Comparison of ENCODE assay signal across 17 cellular contexts in the genomic region with DNA sequence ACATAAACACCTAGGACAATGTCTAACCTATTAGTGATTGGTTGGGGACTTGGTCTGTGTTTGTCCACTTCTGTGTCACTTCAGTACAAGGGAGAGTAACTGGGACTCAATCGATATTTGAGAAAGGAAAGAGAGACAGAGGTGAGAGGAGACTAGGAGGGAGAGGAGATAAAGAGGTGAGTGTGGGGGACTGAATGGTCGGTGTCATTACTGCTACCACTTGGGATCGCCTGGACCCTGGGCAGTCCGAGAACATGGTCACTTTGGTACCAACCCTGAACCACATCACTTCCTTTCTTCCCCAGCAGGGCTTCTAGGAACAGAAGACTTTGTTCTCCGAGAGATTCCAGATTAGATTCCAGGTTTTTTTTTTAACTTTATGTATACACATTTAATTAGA.
A peak's percentile ranks its signal among the peaks of the same experiment; 100 is the strongest.
DNase-seq lines count a peak whose midpoint lies in the region; ATAC-seq and TF ChIP-seq lines count a peak whose summit lies in the region.
"Had no signal": no experiment of that assay in that cellular context is flagged by ENCODE, and none has a peak within 500 bp of the region (broad histone marks: within the 10 kb centered on the region; RNA-seq: fewer than 3 reads in every experiment).

No MANE protein-coding gene starts in this region.

- H3K4me3 ChIP-seq in BLaER1 (no peak overlapping the region), lung (no peak overlapping the region), H7 (ENCODE audit: insufficient read depth, low read depth, low read length) (no peak overlapping the region)
- H3K4me3 ChIP-seq: GM12878, GM23338, K562 had no signal

- H3K36me3 Mint-ChIP-seq in HFFc6 (ENCODE audit: low read depth): no peaks in the 10 kb centered on the region
- H3K36me3 Mint-ChIP-seq: CD14-positive monocyte; CD4-positive, alpha-beta memory T cell had no signal

- no peak overlapping the region for H3K27ac ChIP-seq in BLaER1
- peak overlapping the region; percentile 30 for H3K27ac ChIP-seq in cingulate gyrus (ENCODE audit: low read depth, low read length)
- no peak overlapping the region for H3K27ac ChIP-seq in lung (ENCODE audit: low read depth in 1 of 2, low read length in 1 of 2)

- no peaks in the 10 kb centered on the region for H3K27me3 ChIP-seq in BLaER1
- no peaks in the 10 kb centered on the region for H3K27me3 ChIP-seq in lung (ENCODE audit: control insufficient read depth, insufficient read depth)
- H3K27me3 ChIP-seq in H7 (ENCODE audit: control insufficient read depth, insufficient read depth, low read length): no peaks in the 10 kb centered on the region
- H3K27me3 ChIP-seq: BE2C had no signal

- H3K4me3 Mint-ChIP-seq in HFFc6: no peak overlapping the region
- H3K4me3 Mint-ChIP-seq: CD14-positive monocyte, GM23338 had no signal

- peaks cover 65% of the 10 kb centered on the region for H3K4me1 ChIP-seq in BLaER1
- H3K4me1 ChIP-seq in lung (ENCODE audit: control insufficient read depth in 2 of 2, insufficient read depth in 2 of 2, low read length in 2 of 2): no peaks in the 10 kb centered on the region
- H3K4me1 ChIP-seq: BE2C had no signal

- no peaks in the 10 kb centered on the region for H3K36me3 ChIP-seq in BLaER1
- no peaks in the 10 kb centered on the region for H3K36me3 ChIP-seq in lung (ENCODE audit: control insufficient read depth in 2 of 2, insufficient read depth in 2 of 2, low read length in 2 of 2)
- H3K36me3 ChIP-seq in H7 (replicated peaks; ENCODE audit: control insufficient read depth, insufficient read depth, low read length): no peaks in the 10 kb centered on the region
- H3K36me3 ChIP-seq: BE2C had no signal

- in situ Hi-C loops in G401 (cut with HindIII; ENCODE audit: low sequenced_read_pairs): no loop called here

- WGBS in lung, 2 donors: 85 to 92% methylated on average over 5 of the region's 5 CpGs

- no peaks in the 10 kb centered on the region for H4K20me1 ChIP-seq in BLaER1

- no peak overlapping the region for H3K9ac ChIP-seq in BLaER1

- H3K9me3 Mint-ChIP-seq in HFFc6: peaks cover 4% of the 10 kb centered on the region
- H3K9me3 Mint-ChIP-seq: CD4-positive, alpha-beta memory T cell had no signal

- peaks cover 12% of the 10 kb centered on the region for H3K9me3 ChIP-seq in BLaER1
- H3K9me3 ChIP-seq in lung (ENCODE audit: control insufficient read depth in 2 of 2, insufficient read depth in 1 of 2, low read length in 1 of 2): peaks cover 0 to 2% of the 10 kb centered on the region in 2 donors
- H3K9me3 ChIP-seq: BE2C had no signal

- peaks cover 21% of the 10 kb centered on the region for H3K4me1 Mint-ChIP-seq in HFFc6 (ENCODE audit: low read depth)

- no peaks in the 10 kb centered on the region for H3K27me3 Mint-ChIP-seq in HFFc6 (ENCODE audit: insufficient read depth)

- TF ChIP-seq CTCF in HFFc6 (IDR thresholded peaks at IDR 0.05): 0 out of 2 replicates have a peak, but pooled peaks have one; percentile 20
- no peak for TF ChIP-seq CTCF in lung (IDR thresholded peaks at IDR 0.05; ENCODE audit: control extremely low read depth, extremely low read depth)

- peak overlapping the region; percentile 23; the same call in 1 of the 2 replicates for H3K4me2 ChIP-seq in BLaER1
- H3K4me2 ChIP-seq: GM23338 had no signal

- no peak for DNase-seq in HFFc6
- peak; percentile 5 for DNase-seq in lung (ENCODE audit: low spot score)
- DNase-seq in H7: no peak
- DNase-seq in DMS79 (lab: John Stamatoyannopoulos, UW): no peak
- no peak for DNase-seq in G401 (ENCODE audit: low spot score)
- DNase-seq: BE2C; CD4-positive, alpha-beta memory T cell; DMS153; DMS79 treated with DMSO at 0.1 percent for 48 hours; IMR-90 had no signal

- ATAC-seq in lung (ENCODE audit: insufficient read depth, low FRiP score): no peak
- ATAC-seq: GM12878, GM23338, HCT116 had no signal

- no peak overlapping the region for H3K27ac Mint-ChIP-seq in HFFc6
- H3K27ac Mint-ChIP-seq: CD4-positive, alpha-beta memory T cell; GM23338 had no signal
